ENCODE assay signal across 17 cellular contexts in genomic region chr2:20929721-20930120, GRCh38.
DNase-seq lines count a peak whose midpoint lies in the region; ATAC-seq and FAIRE-seq lines count a peak whose summit lies in the region.
"Had no signal": no experiment of that assay in that cellular context is flagged by ENCODE, and none has a peak within 500 bp of the region (broad histone marks: within the 10 kb centered on the region; RNA-seq: fewer than 3 reads in every experiment).

No MANE protein-coding gene starts in this region.

- peak; percentile 58 for FAIRE-seq in HTR-8/SVneo (lab: Jason Lieb, UNC)
- FAIRE-seq: A549, D721Med, G401.6, GM12891, GM19239 had no signal

- ATAC-seq in left cardiac atrium, result no peak
- ATAC-seq: A549; CD8-positive, alpha-beta T cell had no signal

- intact Hi-C loops in left cardiac atrium (cut with DNase I), result no loop called here

- DNase-seq in activated CD8-positive, alpha-beta memory T cell treated with anti-CD3 and anti-CD28 coated beads for 24 hours, result peak; percentile 17
- DNase-seq in activated CD8-positive, alpha-beta memory T cell treated with anti-CD3 and anti-CD28 coated beads, Interleukin-2, amount 50 U/mL, for 4 hours, result no peak
- no peak for DNase-seq in HTR-8/SVneo (ENCODE audit: insufficient read length, low spot score)
- peak; percentile 45 for DNase-seq in mesenteric fat pad (ENCODE audit: low spot score)
- DNase-seq in left cardiac atrium, result no peak
- DNase-seq: AML-193; Caco-2; Calu3; CD4-positive, alpha-beta T cell; CD8-positive, alpha-beta T cell; DMS79 treated with DMSO at 0.1 percent for 48 hours; GF-D8 had no signal

Comparison
In these comparisons a context has a peak if more than half of its experiments do, and no peak if none do; other contexts are left out.
1. DNase-seq: peak in activated CD8-positive, alpha-beta memory T cell treated with anti-CD3 and anti-CD28 coated beads for 24 hours (single experiment) and mesenteric fat pad (single experiment); none in activated CD8-positive, alpha-beta memory T cell treated with anti-CD3 and anti-CD28 coated beads, Interleukin-2, amount 50 U/mL, for 4 hours (single experiment), HTR-8/SVneo (single experiment) and left cardiac atrium (single experiment).